Comparison of ENCODE assay signal across 9 cellular contexts in genomic region chr9:123339666-123340414, GRCh38. TPM values are rescaled to one million over a fixed set of nuclear protein-coding genes. Genes with fewer than 3 reads are reported as not detected.
DNase-seq lines count a peak whose midpoint lies in the region; ATAC-seq and TF ChIP-seq lines count a peak whose summit lies in the region.
"Had no signal": no experiment of that assay in that cellular context is flagged by ENCODE, and none has a peak within 500 bp of the region (broad histone marks: within the 10 kb centered on the region; RNA-seq: fewer than 3 reads in every experiment).

No MANE protein-coding gene starts in this region.

- H3K9ac ChIP-seq in SK-N-MC (ENCODE audit: insufficient read length) = peak overlapping the region; percentile 61

- H3K9me3 ChIP-seq in SK-N-MC (ENCODE audit: low read depth, low read length) = no peaks in the 10 kb centered on the region

- H3K4me3 ChIP-seq in SK-N-MC (no peak overlapping the region; the same call in 1 of the 2 replicates), dorsolateral prefrontal cortex (peak overlapping the region in 29 of 59 donors; percentile 0 to 39 (median 16)), skin epidermis (peak overlapping the region in 5 of 7 experiments; percentile 0 to 29 (median 3))

- POLR2A ChIA-PET in RWPE1 (lab: Yijun Ruan, JAX; ENCODE audit: low non-redundant PET) = no interaction called here

- CTCF ChIA-PET in RWPE1 (lab: Yijun Ruan, JAX) = interaction anchor here (0.5 to 2.5 kb wide), 3 partner anchors 10 to 1842 kb away, joined by 4 to 23 read pairs (median 6); no protein-coding TSS in a partner anchor

- TF ChIP-seq CTCF in dorsolateral prefrontal cortex (IDR thresholded peaks at IDR 0.05 in 54 of 56, conservative IDR thresholded peaks at IDR 0.05 in 2 of 56; ENCODE audit: low read depth in 1 of 56, partially characterized antibody in 56 of 56) (no peak), RWPE1 (conservative IDR thresholded peaks at IDR 0.05; ENCODE audit: low read depth) (no peak)

- no peak for DNase-seq in SK-N-MC (ENCODE audit: low read depth, low spot score)
- DNase-seq in dorsolateral prefrontal cortex = no peak
- no peak for DNase-seq in RWPE1 (ENCODE audit: low spot score)
- no peak for DNase-seq in NCI-H526 (lab: John Stamatoyannopoulos, UW)
- no peak for DNase-seq in NCI-H146 treated with DMSO at 0.1 percent for 48 hours (lab: John Stamatoyannopoulos, UW; ENCODE audit: unreplicated experiment)

- H3K27me3 ChIP-seq in dorsolateral prefrontal cortex = no peaks in the 10 kb centered on the region

- H3K27ac ChIP-seq in SK-N-MC = peak overlapping the region; percentile 87
- peak overlapping the region in 58 of 59 donors; percentile 33 to 93 (median 83) for H3K27ac ChIP-seq in dorsolateral prefrontal cortex
- H3K27ac ChIP-seq in skin epidermis = peak overlapping the region in 10 of 21 experiments; percentile 6 to 79 (median 40)
- no peak overlapping the region for H3K27ac ChIP-seq in RWPE1
- H3K27ac ChIP-seq: VCaP had no signal

- H3K36me3 ChIP-seq in SK-N-MC (ENCODE audit: insufficient read depth, low read length) = no peaks in the 10 kb centered on the region

- peak; percentile 44 for ATAC-seq in GM18873 (IDR thresholded peaks at IDR 0.05; ENCODE audit: low FRiP score, unreplicated experiment)
- peak; percentile 45 for ATAC-seq in HG02938 (IDR thresholded peaks at IDR 0.05; ENCODE audit: unreplicated experiment)

- intact Hi-C loops in dorsolateral prefrontal cortex (cut with DNase I) = loop anchor here in 1 of 2 donors (5.0 kb wide), 1 partner anchor 73 kb away; the partner anchor contains the start of gene STRBP

RNA-seq across cellular contexts. Expression of gene CRB2, which starts 16.2 kb away (rescaled TPM):
- total RNA-seq in dorsolateral prefrontal cortex = 100 to 1,000 TPM in 1 of 120 experiments, 10 to 100 TPM in 119; 14.5 to 102 (median 32.1) TPM
